Comparison of ENCODE assay signal across 8 cellular contexts in genomic region chr1:228101994-228102790, GRCh38. TPM values are rescaled to one million over a fixed set of nuclear protein-coding genes. Genes with fewer than 3 reads are reported as not detected.
DNase-seq lines count a peak whose midpoint lies in the region; ATAC-seq and TF ChIP-seq lines count a peak whose summit lies in the region.

No MANE protein-coding gene starts in this region.

- H3K9me3 Mint-ChIP-seq in stimulated activated memory B cell treated with anti-CD40 and anti-IgM and Interleukin-4, amounts not matched to agents 10 μg/mL and 1 μg/mL and 100 μg/mL, for 72 hours = no peaks in the 10 kb centered on the region

- peaks cover 38% of the 10 kb centered on the region for H3K4me1 Mint-ChIP-seq in stimulated activated memory B cell treated with anti-CD40 and anti-IgM and Interleukin-4, amounts not matched to agents 10 μg/mL and 1 μg/mL and 100 μg/mL, for 72 hours

- TF ChIP-seq CTCF in breast epithelium (IDR thresholded peaks at IDR 0.05) (no peak), left lung (IDR thresholded peaks at IDR 0.05) (no peak)

- peak overlapping the region; percentile 84 to 94 for H3K27ac ChIP-seq in breast epithelium
- H3K27ac ChIP-seq in left lung = peak overlapping the region; percentile 85 to 92

- ATAC-seq in GM19395 (IDR thresholded peaks at IDR 0.05; ENCODE audit: unreplicated experiment) = peak; percentile 36
- ATAC-seq in left lung = peak; percentile 23
- ATAC-seq in stimulated activated memory B cell treated with anti-CD40 and anti-IgM and Interleukin-4, amounts not matched to agents 10 μg/mL and 1 μg/mL and 100 μg/mL, for 72 hours = peak; percentile 44
- no peak for ATAC-seq in HG03457 (IDR thresholded peaks at IDR 0.05; ENCODE audit: unreplicated experiment)

- DNase-seq in CD1c-positive myeloid dendritic cell (ENCODE audit: extremely low spot score) (peak; percentile 39), HK-2 (ENCODE audit: unreplicated experiment) (peak; percentile 76), T-helper 2 cell (peak; percentile 38 to 67 (median 60)), breast epithelium (ENCODE audit: low spot score in 2 of 2) (no peak), left lung (peak in 1 of 2 donors; percentile 88)

- peaks cover 8 to 9% of the 10 kb centered on the region in 2 donors for H3K4me1 ChIP-seq in breast epithelium
- peaks cover 7 to 62% of the 10 kb centered on the region in 2 donors for H3K4me1 ChIP-seq in left lung

- H3K27me3 ChIP-seq in breast epithelium (no peaks in the 10 kb centered on the region), left lung (no peaks in the 10 kb centered on the region)

- H3K9me3 ChIP-seq in breast epithelium (no peaks in the 10 kb centered on the region), left lung (no peaks in the 10 kb centered on the region)

- no peaks in the 10 kb centered on the region for H3K27me3 Mint-ChIP-seq in stimulated activated memory B cell treated with anti-CD40 and anti-IgM and Interleukin-4, amounts not matched to agents 10 μg/mL and 1 μg/mL and 100 μg/mL, for 72 hours

- H3K4me3 Mint-ChIP-seq in stimulated activated memory B cell treated with anti-CD40 and anti-IgM and Interleukin-4, amounts not matched to agents 10 μg/mL and 1 μg/mL and 100 μg/mL, for 72 hours = peak overlapping the region; percentile 86

- H3K4me3 ChIP-seq in breast epithelium (peak overlapping the region; percentile 66 to 94 (median 69)), left lung (peak overlapping the region; percentile 97 to 99)

- H3K27ac Mint-ChIP-seq in stimulated activated memory B cell treated with anti-CD40 and anti-IgM and Interleukin-4, amounts not matched to agents 10 μg/mL and 1 μg/mL and 100 μg/mL, for 72 hours = peak overlapping the region; percentile 85

- TF ChIP-seq POLR2A in breast epithelium (IDR thresholded peaks at IDR 0.05) = no peak

- H3K36me3 Mint-ChIP-seq in stimulated activated memory B cell treated with anti-CD40 and anti-IgM and Interleukin-4, amounts not matched to agents 10 μg/mL and 1 μg/mL and 100 μg/mL, for 72 hours = peaks cover 28% of the 10 kb centered on the region

- H3K36me3 ChIP-seq in breast epithelium = peaks cover 4% of the 10 kb centered on the region
- H3K36me3 ChIP-seq in left lung = peaks cover 2 to 62% of the 10 kb centered on the region in 2 donors

- intact Hi-C loops in breast epithelium (cut with DNase I; ENCODE audit: low total_unique reads) = no loop called here
- intact Hi-C loops in left lung (cut with DNase I) = no loop called here

RNA-seq across cellular contexts. Expression of gene C1orf35, which starts 0.9 kb away (rescaled TPM):
- total RNA-seq in breast epithelium (10 to 100 TPM; 11.5 to 17.0 (median 15.7) TPM), left lung (10 to 100 TPM; 12.6 to 13.2 TPM)

RNA-seq across cellular contexts. Expression of gene MRPL55, which starts 6.9 kb away (rescaled TPM):
- 100 to 1,000 TPM in 2 of 3 donors, 10 to 100 TPM in 1; 76.4 to 108 (median 102) TPM for total RNA-seq in breast epithelium
- total RNA-seq in left lung = 10 to 100 TPM; 43.0 to 44.2 TPM

RNA-seq across cellular contexts. Expression of gene ARF1, which starts 19.7 kb away (rescaled TPM):
- 100 to 1,000 TPM; 263 to 295 (median 292) TPM for total RNA-seq in breast epithelium
- total RNA-seq in left lung = 100 to 1,000 TPM; 407 to 455 TPM

RNA-seq across cellular contexts. Expression of gene GUK1, which starts 37.9 kb away (rescaled TPM):
- 100 to 1,000 TPM; 218 to 413 (median 333) TPM for total RNA-seq in breast epithelium
- 100 to 1,000 TPM; 217 to 221 TPM for total RNA-seq in left lung

RNA-seq across cellular contexts. Expression of gene GJC2, which starts 47.5 kb away (rescaled TPM):
- total RNA-seq in breast epithelium (1 to 10 TPM; 1.3 TPM), left lung (1 to 10 TPM; 2.3 to 4.9 TPM)

Comparison
In these comparisons a context has a peak if more than half of its experiments do, and no peak if none do; other contexts are left out.
1. DNase-seq: peak in CD1c-positive myeloid dendritic cell (single experiment), HK-2 (single experiment) and T-helper 2 cell (5 of 5); none in breast epithelium (0 of 2).